In genomic region chr22:24161909-24162308, GRCh38 we compare ENCODE assay signal across 11 cellular contexts. TPM values are rescaled to one million over a fixed set of nuclear protein-coding genes. Genes with fewer than 3 reads are reported as not detected.
DNase-seq lines count a peak whose midpoint lies in the region; ATAC-seq and TF ChIP-seq lines count a peak whose summit lies in the region.
"Had no signal": no experiment of that assay in that cellular context is flagged by ENCODE, and none has a peak within 500 bp of the region (broad histone marks: within the 10 kb centered on the region; RNA-seq: fewer than 3 reads in every experiment).

No MANE protein-coding gene starts in this region.

- H3K79me2 ChIP-seq in OCI-LY3 (ENCODE audit: low read length) (no peaks in the 10 kb centered on the region), hepatocyte (peaks cover 5% of the 10 kb centered on the region)

- H3K9ac ChIP-seq in OCI-LY3 (ENCODE audit: low read length), result no peak overlapping the region; the same call in 1 of the 2 replicates

- H3K9me3 Mint-ChIP-seq in activated CD4-positive, alpha-beta T cell treated with anti-CD3 and anti-CD28 coated beads, Interleukin-2, amount 10 ng/mL, durations not matched to agents 24 days and 14 days, result no peaks in the 10 kb centered on the region
- no peaks in the 10 kb centered on the region for H3K9me3 Mint-ChIP-seq in natural killer cell

- H4K20me1 ChIP-seq in OCI-LY3 (ENCODE audit: insufficient read depth, low read length), result no peaks in the 10 kb centered on the region
- H4K20me1 ChIP-seq in hepatocyte (ENCODE audit: insufficient read depth, poor library complexity, severe bottlenecking), result no peaks in the 10 kb centered on the region

- H3K9me3 ChIP-seq in OCI-LY3 (ENCODE audit: insufficient read depth, low read length) (no peaks in the 10 kb centered on the region), sigmoid colon (no peaks in the 10 kb centered on the region), hepatocyte (ENCODE audit: low read depth) (no peaks in the 10 kb centered on the region)
- no peaks in the 10 kb centered on the region for H3K9me3 ChIP-seq in effector memory CD4-positive, alpha-beta T cell (ENCODE audit: control insufficient read depth, low read length)
- H3K9me3 ChIP-seq: spleen had no signal

- H3K36me3 Mint-ChIP-seq in activated CD4-positive, alpha-beta T cell treated with anti-CD3 and anti-CD28 coated beads, Interleukin-2, amount 10 ng/mL, durations not matched to agents 24 days and 14 days (ENCODE audit: low read depth), result peaks cover 10% of the 10 kb centered on the region
- no peaks in the 10 kb centered on the region for H3K36me3 Mint-ChIP-seq in natural killer cell

- no peak overlapping the region for H3K4me3 ChIP-seq in OCI-LY3 (ENCODE audit: low read length)
- H3K4me3 ChIP-seq in effector memory CD4-positive, alpha-beta T cell (ENCODE audit: insufficient read depth, low read depth, low read length, poor library complexity, severe bottlenecking), result no peak overlapping the region
- no peak overlapping the region for H3K4me3 ChIP-seq in sigmoid colon
- no peak overlapping the region for H3K4me3 ChIP-seq in hepatocyte
- H3K4me3 ChIP-seq: spleen had no signal

- WGBS in sigmoid colon, 2 donors, result 89 to 90% methylated on average over 6 of the region's 6 CpGs
- over 99% methylated on average over 6 of the region's 6 CpGs for WGBS in hepatocyte (ENCODE audit: low lambda C conversion rate, missing lambda C conversion rate)

- H3K4me1 ChIP-seq in OCI-LY3 (ENCODE audit: low read length) (peaks cover 38% of the 10 kb centered on the region), sigmoid colon (peaks cover 0 to 82% (median 73%) of the 10 kb centered on the region in 4 donors), hepatocyte (ENCODE audit: insufficient read depth) (peaks cover 8% of the 10 kb centered on the region)
- H3K4me1 ChIP-seq in effector memory CD4-positive, alpha-beta T cell (ENCODE audit: control insufficient read depth, insufficient read depth, low read length, poor library complexity, severe bottlenecking), result peaks cover 26% of the 10 kb centered on the region

- no peak for TF ChIP-seq POLR2A in sigmoid colon (IDR thresholded peaks at IDR 0.05)

- peak overlapping the region; percentile 13 for H3K4me2 ChIP-seq in OCI-LY3 (ENCODE audit: low read length)
- H3K4me2 ChIP-seq in hepatocyte, result no peak overlapping the region

- H3K27me3 ChIP-seq in OCI-LY3 (ENCODE audit: low read depth, low read length) (no peaks in the 10 kb centered on the region), sigmoid colon (no peaks in the 10 kb centered on the region), hepatocyte (no peaks in the 10 kb centered on the region)
- H3K27me3 ChIP-seq in effector memory CD4-positive, alpha-beta T cell (replicated peaks; ENCODE audit: control insufficient read depth, insufficient read depth, low read length, poor library complexity, severe bottlenecking), result no peaks in the 10 kb centered on the region
- H3K27me3 ChIP-seq: spleen had no signal

- no peaks in the 10 kb centered on the region for H3K9me2 ChIP-seq in hepatocyte (replicated peaks; ENCODE audit: insufficient read depth)

- H3K36me3 ChIP-seq in OCI-LY3 (replicated peaks; ENCODE audit: low read depth, low read length), result peaks cover 14% of the 10 kb centered on the region
- H3K36me3 ChIP-seq in effector memory CD4-positive, alpha-beta T cell (ENCODE audit: control insufficient read depth, insufficient read depth, low read length), result peaks cover 64% of the 10 kb centered on the region
- H3K36me3 ChIP-seq in sigmoid colon, result peaks cover 8 to 26% (median 13%) of the 10 kb centered on the region in 4 donors
- H3K36me3 ChIP-seq in hepatocyte (replicated peaks; ENCODE audit: insufficient read depth, low read depth), result no peaks in the 10 kb centered on the region

- H3K27ac ChIP-seq in OCI-LY3 (ENCODE audit: low read length) (peak overlapping the region; percentile 42), sigmoid colon (peak overlapping the region; percentile 24 to 91 (median 72)), hepatocyte (no peak overlapping the region)
- H3K27ac ChIP-seq in effector memory CD4-positive, alpha-beta T cell (ENCODE audit: insufficient read depth, low read length, poor library complexity, severe bottlenecking), result peak overlapping the region; percentile 38

- intact Hi-C loops in activated CD4-positive, alpha-beta T cell treated with anti-CD3 and anti-CD28 coated beads, Interleukin-2, amount 10 ng/mL, durations not matched to agents 24 days and 14 days (cut with micrococcal nuclease), result no loop called here
- intact Hi-C loops in sigmoid colon (cut with DNase I), result loop anchor here (5.0 kb wide), 1 partner anchor 150 kb away; the partner anchor contains the start of gene CABIN1
- intact Hi-C loops in natural killer cell (cut with micrococcal nuclease), result no loop called here

- DNase-seq in activated CD4-positive, alpha-beta T cell treated with anti-CD3 and anti-CD28 coated beads, Interleukin-2, amount 10 ng/mL, durations not matched to agents 24 days and 14 days, result no peak
- no peak for DNase-seq in activated CD4-positive, alpha-beta T cell treated with anti-CD3 and anti-CD28 coated beads, Interleukin-2, amount 50 U/mL, for 48 hours
- no peak for DNase-seq in effector memory CD4-positive, alpha-beta T cell
- DNase-seq in sigmoid colon (peak; percentile 84), natural killer cell (no peak), occipital lobe (lab: John Stamatoyannopoulos, UW) (no peak), hepatocyte (ENCODE audit: low spot score) (no peak)
- DNase-seq: activated T-cell treated with anti-CD3 and anti-CD28 coated beads, Interleukin-2, amount 50 U/mL, for 48 hours; NCI-H524 treated with DMSO at 0.1 percent for 48 hours; spleen had no signal

- no peak overlapping the region for H3K4me3 Mint-ChIP-seq in activated CD4-positive, alpha-beta T cell treated with anti-CD3 and anti-CD28 coated beads, Interleukin-2, amount 10 ng/mL, durations not matched to agents 24 days and 14 days
- H3K4me3 Mint-ChIP-seq in natural killer cell, result no peak overlapping the region

- TF ChIP-seq CTCF in OCI-LY3 (IDR thresholded peaks at IDR 0.05; ENCODE audit: low read depth, low read length) (no peak), sigmoid colon (IDR thresholded peaks at IDR 0.05) (no peak), natural killer cell (IDR thresholded peaks at IDR 0.05) (no peak), hepatocyte (IDR thresholded peaks at IDR 0.05; ENCODE audit: poor library complexity) (no peak)

- TF ChIP-seq EP300 in sigmoid colon (IDR thresholded peaks at IDR 0.05), result no peak

- H3K27ac Mint-ChIP-seq in activated CD4-positive, alpha-beta T cell treated with anti-CD3 and anti-CD28 coated beads, Interleukin-2, amount 10 ng/mL, durations not matched to agents 24 days and 14 days, result peak overlapping the region; percentile 32
- peak overlapping the region in 1 of 2 donors; percentile 47 for H3K27ac Mint-ChIP-seq in natural killer cell

- no peak for ATAC-seq in natural killer cell

- H2AFZ ChIP-seq in OCI-LY3 (ENCODE audit: low read depth, low read length) (no peak overlapping the region), hepatocyte (no peak overlapping the region)

- H3K27me3 Mint-ChIP-seq in activated CD4-positive, alpha-beta T cell treated with anti-CD3 and anti-CD28 coated beads, Interleukin-2, amount 10 ng/mL, durations not matched to agents 24 days and 14 days, result no peaks in the 10 kb centered on the region
- H3K27me3 Mint-ChIP-seq in natural killer cell (ENCODE audit: low read depth in 2 of 2), result no peaks in the 10 kb centered on the region

- peaks cover 27% of the 10 kb centered on the region for H3K4me1 Mint-ChIP-seq in activated CD4-positive, alpha-beta T cell treated with anti-CD3 and anti-CD28 coated beads, Interleukin-2, amount 10 ng/mL, durations not matched to agents 24 days and 14 days
- peaks cover 33 to 68% of the 10 kb centered on the region in 2 donors for H3K4me1 Mint-ChIP-seq in natural killer cell

RNA-seq across cellular contexts. Expression of gene SUSD2, which starts 19.4 kb away (rescaled TPM):
- total RNA-seq in activated CD4-positive, alpha-beta T cell treated with anti-CD3 and anti-CD28 coated beads, Interleukin-2, amount 10 ng/mL, durations not matched to agents 24 days and 14 days, result 0.75 and 0.78 TPM in 2 replicates
- total RNA-seq in sigmoid colon, result 1 to 10 TPM; 1.2 to 8.6 (median 3.8) TPM
- 1 to 10 TPM in 1 of 3 donors, not detected in 2; 2.6 TPM for polyA plus RNA-seq in sigmoid colon
- total RNA-seq in natural killer cell, result 1 to 10 TPM in 2 of 3 donors, under 1 TPM in 1; 0.75 to 1.7 (median 1.5) TPM
- total RNA-seq in occipital lobe, result not detected
- total RNA-seq in hepatocyte, result 6.1 and 9.7 TPM in 2 replicates
- 6.9 and 10.8 TPM in 2 replicates for polyA plus RNA-seq in hepatocyte
